ENCODE assay signal across 1 cellular context in genomic region chr9:98867434-98868168, GRCh38.
A peak's percentile ranks its signal among the peaks of the same experiment; 100 is the strongest.
TF ChIP-seq lines count a peak whose summit lies in the region.

No MANE protein-coding gene starts in this region.

TF ChIP-seq in K562, 482 proteins besides CTCF, POLR2A, EP300 and RAD21 (continued from another document and continues in another):
- TF ChIP-seq, protein P1, sequence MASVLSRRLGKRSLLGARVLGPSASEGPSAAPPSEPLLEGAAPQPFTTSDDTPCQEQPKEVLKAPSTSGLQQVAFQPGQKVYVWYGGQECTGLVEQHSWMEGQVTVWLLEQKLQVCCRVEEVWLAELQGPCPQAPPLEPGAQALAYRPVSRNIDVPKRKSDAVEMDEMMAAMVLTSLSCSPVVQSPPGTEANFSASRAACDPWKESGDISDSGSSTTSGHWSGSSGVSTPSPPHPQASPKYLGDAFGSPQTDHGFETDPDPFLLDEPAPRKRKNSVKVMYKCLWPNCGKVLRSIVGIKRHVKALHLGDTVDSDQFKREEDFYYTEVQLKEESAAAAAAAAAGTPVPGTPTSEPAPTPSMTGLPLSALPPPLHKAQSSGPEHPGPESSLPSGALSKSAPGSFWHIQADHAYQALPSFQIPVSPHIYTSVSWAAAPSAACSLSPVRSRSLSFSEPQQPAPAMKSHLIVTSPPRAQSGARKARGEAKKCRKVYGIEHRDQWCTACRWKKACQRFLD (CRISPR knock-in tag; IDR thresholded peaks at IDR 0.05), result peak; percentile 94
- TF ChIP-seq ZNF639 (CRISPR knock-in tag; conservative IDR thresholded peaks at IDR 0.05 in 1 of 2, IDR thresholded peaks at IDR 0.05 in 1 of 2), result peak in 1 of 2 experiments; percentile 74; a peak in 1 of 4 replicates
- TF ChIP-seq DNMT1 (IDR thresholded peaks at IDR 0.05), result no peak
- peak; percentile 63; the same call in 1 of the 2 replicates for TF ChIP-seq GABPB1 (CRISPR knock-in tag; IDR thresholded peaks at IDR 0.05)
- peak; percentile 81; the same call in 1 of the 2 replicates for TF ChIP-seq ARID1B (IDR thresholded peaks at IDR 0.05)
- no peak for TF ChIP-seq ZBTB1 (CRISPR knock-in tag; IDR thresholded peaks at IDR 0.05; ENCODE audit: borderline replicate concordance, low read depth)
- no peak for TF ChIP-seq XRCC5 (IDR thresholded peaks at IDR 0.05; ENCODE audit: low read depth, low read length)
- TF ChIP-seq MTA3 (IDR thresholded peaks at IDR 0.05; ENCODE audit: borderline replicate concordance), result peak; percentile 93
- peak; percentile 44; the same call in 1 of the 2 replicates for TF ChIP-seq HINFP (tag; conservative IDR thresholded peaks at IDR 0.05; ENCODE audit: low read depth)
- TF ChIP-seq HNRNPLL (IDR thresholded peaks at IDR 0.05; ENCODE audit: low read depth, low read length, poor library complexity, severe bottlenecking), result no peak
- TF ChIP-seq LEF1 (IDR thresholded peaks at IDR 0.05), result peak; percentile 83; the same call in 1 of the 2 replicates
- no peak for TF ChIP-seq ZNF146 (CRISPR knock-in tag; IDR thresholded peaks at IDR 0.05; ENCODE audit: unreplicated experiment)
- TF ChIP-seq HDAC3 (IDR thresholded peaks at IDR 0.05; ENCODE audit: borderline replicate concordance, partially characterized antibody), result peak; percentile 54
- TF ChIP-seq PTTG1 (tag; IDR thresholded peaks at IDR 0.05; ENCODE audit: low read depth), result peak; percentile 79
- TF ChIP-seq OTX1 (CRISPR knock-in tag; IDR thresholded peaks at IDR 0.05), result 0 out of 2 replicates have a peak, but pooled peaks have one; percentile 34
- TF ChIP-seq HMGN3 (IDR thresholded peaks at IDR 0.05; ENCODE audit: borderline replicate concordance, extremely low read depth, insufficient read length, low read depth, low read length), result no peak
- TF ChIP-seq, protein P2, sequence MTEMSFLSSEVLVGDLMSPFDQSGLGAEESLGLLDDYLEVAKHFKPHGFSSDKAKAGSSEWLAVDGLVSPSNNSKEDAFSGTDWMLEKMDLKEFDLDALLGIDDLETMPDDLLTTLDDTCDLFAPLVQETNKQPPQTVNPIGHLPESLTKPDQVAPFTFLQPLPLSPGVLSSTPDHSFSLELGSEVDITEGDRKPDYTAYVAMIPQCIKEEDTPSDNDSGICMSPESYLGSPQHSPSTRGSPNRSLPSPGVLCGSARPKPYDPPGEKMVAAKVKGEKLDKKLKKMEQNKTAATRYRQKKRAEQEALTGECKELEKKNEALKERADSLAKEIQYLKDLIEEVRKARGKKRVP (CRISPR knock-in tag; IDR thresholded peaks at IDR 0.05), result peak; percentile 100
- no peak for TF ChIP-seq ZNF436 (CRISPR knock-in tag; IDR thresholded peaks at IDR 0.05)
- TF ChIP-seq, protein P3, sequence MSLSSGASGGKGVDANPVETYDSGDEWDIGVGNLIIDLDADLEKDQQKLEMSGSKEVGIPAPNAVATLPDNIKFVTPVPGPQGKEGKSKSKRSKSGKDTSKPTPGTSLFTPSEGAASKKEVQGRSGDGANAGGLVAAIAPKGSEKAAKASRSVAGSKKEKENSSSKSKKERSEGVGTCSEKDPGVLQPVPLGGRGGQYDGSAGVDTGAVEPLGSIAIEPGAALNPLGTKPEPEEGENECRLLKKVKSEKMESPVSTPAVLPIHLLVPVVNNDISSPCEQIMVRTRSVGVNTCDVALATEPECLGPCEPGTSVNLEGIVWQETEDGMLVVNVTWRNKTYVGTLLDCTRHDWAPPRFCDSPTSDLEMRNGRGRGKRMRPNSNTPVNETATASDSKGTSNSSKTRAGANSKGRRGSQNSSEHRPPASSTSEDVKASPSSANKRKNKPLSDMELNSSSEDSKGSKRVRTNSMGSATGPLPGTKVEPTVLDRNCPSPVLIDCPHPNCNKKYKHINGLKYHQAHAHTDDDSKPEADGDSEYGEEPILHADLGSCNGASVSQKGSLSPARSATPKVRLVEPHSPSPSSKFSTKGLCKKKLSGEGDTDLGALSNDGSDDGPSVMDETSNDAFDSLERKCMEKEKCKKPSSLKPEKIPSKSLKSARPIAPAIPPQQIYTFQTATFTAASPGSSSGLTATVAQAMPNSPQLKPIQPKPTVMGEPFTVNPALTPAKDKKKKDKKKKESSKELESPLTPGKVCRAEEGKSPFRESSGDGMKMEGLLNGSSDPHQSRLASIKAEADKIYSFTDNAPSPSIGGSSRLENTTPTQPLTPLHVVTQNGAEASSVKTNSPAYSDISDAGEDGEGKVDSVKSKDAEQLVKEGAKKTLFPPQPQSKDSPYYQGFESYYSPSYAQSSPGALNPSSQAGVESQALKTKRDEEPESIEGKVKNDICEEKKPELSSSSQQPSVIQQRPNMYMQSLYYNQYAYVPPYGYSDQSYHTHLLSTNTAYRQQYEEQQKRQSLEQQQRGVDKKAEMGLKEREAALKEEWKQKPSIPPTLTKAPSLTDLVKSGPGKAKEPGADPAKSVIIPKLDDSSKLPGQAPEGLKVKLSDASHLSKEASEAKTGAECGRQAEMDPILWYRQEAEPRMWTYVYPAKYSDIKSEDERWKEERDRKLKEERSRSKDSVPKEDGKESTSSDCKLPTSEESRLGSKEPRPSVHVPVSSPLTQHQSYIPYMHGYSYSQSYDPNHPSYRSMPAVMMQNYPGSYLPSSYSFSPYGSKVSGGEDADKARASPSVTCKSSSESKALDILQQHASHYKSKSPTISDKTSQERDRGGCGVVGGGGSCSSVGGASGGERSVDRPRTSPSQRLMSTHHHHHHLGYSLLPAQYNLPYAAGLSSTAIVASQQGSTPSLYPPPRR (CRISPR knock-in tag; IDR thresholded peaks at IDR 0.05; ENCODE audit: borderline replicate concordance), result no peak; the same call in 1 of the 2 replicates
- no peak for TF ChIP-seq CBX8 (IDR thresholded peaks at IDR 0.05; ENCODE audit: borderline replicate concordance, extremely low read depth, low read depth, low read length, poor library complexity, severe bottlenecking)
- TF ChIP-seq MCM5 (IDR thresholded peaks at IDR 0.05; ENCODE audit: low read depth), result no peak
- no peak for TF ChIP-seq ZNF717 (CRISPR knock-in tag; IDR thresholded peaks at IDR 0.05)
- TF ChIP-seq, protein P4, sequence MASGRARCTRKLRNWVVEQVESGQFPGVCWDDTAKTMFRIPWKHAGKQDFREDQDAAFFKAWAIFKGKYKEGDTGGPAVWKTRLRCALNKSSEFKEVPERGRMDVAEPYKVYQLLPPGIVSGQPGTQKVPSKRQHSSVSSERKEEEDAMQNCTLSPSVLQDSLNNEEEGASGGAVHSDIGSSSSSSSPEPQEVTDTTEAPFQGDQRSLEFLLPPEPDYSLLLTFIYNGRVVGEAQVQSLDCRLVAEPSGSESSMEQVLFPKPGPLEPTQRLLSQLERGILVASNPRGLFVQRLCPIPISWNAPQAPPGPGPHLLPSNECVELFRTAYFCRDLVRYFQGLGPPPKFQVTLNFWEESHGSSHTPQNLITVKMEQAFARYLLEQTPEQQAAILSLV (tag; IDR thresholded peaks at IDR 0.05), result peak; percentile 98
- no peak for TF ChIP-seq ZNF551 (CRISPR knock-in tag; IDR thresholded peaks at IDR 0.05)
- TF ChIP-seq KDM4B (IDR thresholded peaks at IDR 0.05; ENCODE audit: borderline replicate concordance in 2 of 2, low read depth in 1 of 2), result no peak
- TF ChIP-seq NR1H2 (CRISPR knock-in tag; IDR thresholded peaks at IDR 0.05), result no peak
- peak; percentile 85 for TF ChIP-seq SOX6 (IDR thresholded peaks at IDR 0.05)
- no peak for TF ChIP-seq GATAD2B (IDR thresholded peaks at IDR 0.05; ENCODE audit: borderline replicate concordance)
- no peak for TF ChIP-seq RFX7 (CRISPR knock-in tag; IDR thresholded peaks at IDR 0.05)
- TF ChIP-seq CREBBP (IDR thresholded peaks at IDR 0.05; ENCODE audit: low read depth, low read length), result no peak
- TF ChIP-seq SMARCA4 (IDR thresholded peaks at IDR 0.05), result peak; percentile 89
- TF ChIP-seq, protein P5, sequence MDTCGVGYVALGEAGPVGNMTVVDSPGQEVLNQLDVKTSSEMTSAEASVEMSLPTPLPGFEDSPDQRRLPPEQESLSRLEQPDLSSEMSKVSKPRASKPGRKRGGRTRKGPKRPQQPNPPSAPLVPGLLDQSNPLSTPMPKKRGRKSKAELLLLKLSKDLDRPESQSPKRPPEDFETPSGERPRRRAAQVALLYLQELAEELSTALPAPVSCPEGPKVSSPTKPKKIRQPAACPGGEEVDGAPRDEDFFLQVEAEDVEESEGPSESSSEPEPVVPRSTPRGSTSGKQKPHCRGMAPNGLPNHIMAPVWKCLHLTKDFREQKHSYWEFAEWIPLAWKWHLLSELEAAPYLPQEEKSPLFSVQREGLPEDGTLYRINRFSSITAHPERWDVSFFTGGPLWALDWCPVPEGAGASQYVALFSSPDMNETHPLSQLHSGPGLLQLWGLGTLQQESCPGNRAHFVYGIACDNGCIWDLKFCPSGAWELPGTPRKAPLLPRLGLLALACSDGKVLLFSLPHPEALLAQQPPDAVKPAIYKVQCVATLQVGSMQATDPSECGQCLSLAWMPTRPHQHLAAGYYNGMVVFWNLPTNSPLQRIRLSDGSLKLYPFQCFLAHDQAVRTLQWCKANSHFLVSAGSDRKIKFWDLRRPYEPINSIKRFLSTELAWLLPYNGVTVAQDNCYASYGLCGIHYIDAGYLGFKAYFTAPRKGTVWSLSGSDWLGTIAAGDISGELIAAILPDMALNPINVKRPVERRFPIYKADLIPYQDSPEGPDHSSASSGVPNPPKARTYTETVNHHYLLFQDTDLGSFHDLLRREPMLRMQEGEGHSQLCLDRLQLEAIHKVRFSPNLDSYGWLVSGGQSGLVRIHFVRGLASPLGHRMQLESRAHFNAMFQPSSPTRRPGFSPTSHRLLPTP (IDR thresholded peaks at IDR 0.05; ENCODE audit: borderline replicate concordance, extremely low read depth, insufficient read length), result no peak
- TF ChIP-seq, protein P6, sequence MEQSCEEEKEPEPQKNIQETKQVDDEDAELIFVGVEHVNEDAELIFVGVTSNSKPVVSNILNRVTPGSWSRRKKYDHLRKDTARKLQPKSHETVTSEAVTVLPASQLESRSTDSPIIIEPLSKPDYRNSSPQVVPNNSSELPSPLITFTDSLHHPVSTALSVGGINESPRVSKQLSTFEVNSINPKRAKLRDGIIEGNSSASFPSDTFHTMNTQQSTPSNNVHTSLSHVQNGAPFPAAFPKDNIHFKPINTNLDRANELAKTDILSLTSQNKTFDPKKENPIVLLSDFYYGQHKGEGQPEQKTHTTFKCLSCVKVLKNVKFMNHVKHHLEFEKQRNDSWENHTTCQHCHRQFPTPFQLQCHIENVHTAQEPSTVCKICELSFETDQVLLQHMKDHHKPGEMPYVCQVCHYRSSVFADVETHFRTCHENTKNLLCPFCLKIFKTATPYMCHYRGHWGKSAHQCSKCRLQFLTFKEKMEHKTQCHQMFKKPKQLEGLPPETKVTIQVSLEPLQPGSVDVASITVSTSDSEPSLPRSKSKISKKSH (CRISPR knock-in tag; IDR thresholded peaks at IDR 0.05), result no peak
- TF ChIP-seq IRF2 (CRISPR knock-in tag; IDR thresholded peaks at IDR 0.05), result no peak
- peak; percentile 64; the same call in 1 of the 2 replicates for TF ChIP-seq TAF7 (tag; IDR thresholded peaks at IDR 0.05)
- 0 out of 2 replicates have a peak, but pooled peaks have one; percentile 11 for TF ChIP-seq ZNF561 (CRISPR knock-in tag; conservative IDR thresholded peaks at IDR 0.05)
- TF ChIP-seq CBFA2T3 (IDR thresholded peaks at IDR 0.05), result peak; percentile 49
- peak; percentile 81 for TF ChIP-seq ETV1 (tag; conservative IDR thresholded peaks at IDR 0.05; ENCODE audit: low read depth)
- no peak; the same call in 1 of the 2 replicates for TF ChIP-seq ZNF707 (CRISPR knock-in tag; conservative IDR thresholded peaks at IDR 0.05)
- no peak for TF ChIP-seq COPS2 (conservative IDR thresholded peaks at IDR 0.05)
- TF ChIP-seq, protein P7, sequence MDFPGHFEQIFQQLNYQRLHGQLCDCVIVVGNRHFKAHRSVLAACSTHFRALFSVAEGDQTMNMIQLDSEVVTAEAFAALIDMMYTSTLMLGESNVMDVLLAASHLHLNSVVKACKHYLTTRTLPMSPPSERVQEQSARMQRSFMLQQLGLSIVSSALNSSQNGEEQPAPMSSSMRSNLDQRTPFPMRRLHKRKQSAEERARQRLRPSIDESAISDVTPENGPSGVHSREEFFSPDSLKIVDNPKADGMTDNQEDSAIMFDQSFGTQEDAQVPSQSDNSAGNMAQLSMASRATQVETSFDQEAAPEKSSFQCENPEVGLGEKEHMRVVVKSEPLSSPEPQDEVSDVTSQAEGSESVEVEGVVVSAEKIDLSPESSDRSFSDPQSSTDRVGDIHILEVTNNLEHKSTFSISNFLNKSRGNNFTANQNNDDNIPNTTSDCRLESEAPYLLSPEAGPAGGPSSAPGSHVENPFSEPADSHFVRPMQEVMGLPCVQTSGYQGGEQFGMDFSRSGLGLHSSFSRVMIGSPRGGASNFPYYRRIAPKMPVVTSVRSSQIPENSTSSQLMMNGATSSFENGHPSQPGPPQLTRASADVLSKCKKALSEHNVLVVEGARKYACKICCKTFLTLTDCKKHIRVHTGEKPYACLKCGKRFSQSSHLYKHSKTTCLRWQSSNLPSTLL (IDR thresholded peaks at IDR 0.05), result no peak
- TF ChIP-seq BCOR (IDR thresholded peaks at IDR 0.05), result no peak; the same call in 1 of the 2 replicates
- TF ChIP-seq ELF1 (tag; IDR thresholded peaks at IDR 0.05), result no peak
- no peak for TF ChIP-seq NR2C2 (CRISPR knock-in tag; IDR thresholded peaks at IDR 0.05)
- peak; percentile 91 for TF ChIP-seq NR2C2 (tag; IDR thresholded peaks at IDR 0.05)
- TF ChIP-seq, protein P8, sequence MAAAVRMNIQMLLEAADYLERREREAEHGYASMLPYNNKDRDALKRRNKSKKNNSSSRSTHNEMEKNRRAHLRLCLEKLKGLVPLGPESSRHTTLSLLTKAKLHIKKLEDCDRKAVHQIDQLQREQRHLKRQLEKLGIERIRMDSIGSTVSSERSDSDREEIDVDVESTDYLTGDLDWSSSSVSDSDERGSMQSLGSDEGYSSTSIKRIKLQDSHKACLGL (CRISPR knock-in tag; IDR thresholded peaks at IDR 0.05; ENCODE audit: borderline replicate concordance, poor library complexity, severe bottlenecking), result no peak
- no peak for TF ChIP-seq MEF2A (IDR thresholded peaks at IDR 0.05; ENCODE audit: control insufficient read depth, low read depth, low read length)
